In genomic region chr5:154713615-154714125, GRCh38 we compare ENCODE assay signal across 11 cellular contexts. TPM values are rescaled to one million over a fixed set of nuclear protein-coding genes. Genes with fewer than 3 reads are reported as not detected.
DNase-seq lines count a peak whose midpoint lies in the region; ATAC-seq and TF ChIP-seq lines count a peak whose summit lies in the region.
"Had no signal": no experiment of that assay in that cellular context is flagged by ENCODE, and none has a peak within 500 bp of the region (broad histone marks: within the 10 kb centered on the region; RNA-seq: fewer than 3 reads in every experiment).

No MANE protein-coding gene starts in this region.

- peak overlapping the region; percentile 50; the same call in 1 of the 2 replicates for H3K4me3 ChIP-seq in HUES48 (ENCODE audit: low read depth, low read length)
- no peak overlapping the region for H3K4me3 ChIP-seq in smooth muscle cell
- peak overlapping the region in 1 of 2 donors; percentile 21 for H3K4me3 ChIP-seq in prostate gland
- H3K4me3 ChIP-seq: MG63 had no signal

- H3K4me2 ChIP-seq in smooth muscle cell: peak overlapping the region; percentile 31

- H3K4me1 Mint-ChIP-seq in activated T-cell treated with anti-CD3 and anti-CD28 coated beads, Interleukin-2, amount 50 U/mL, for 4 hours (ENCODE audit: low read depth): peaks cover 11% of the 10 kb centered on the region

- no peak for TF ChIP-seq POLR2A in prostate gland (IDR thresholded peaks at IDR 0.05)

- no peak for ATAC-seq in activated T-cell treated with anti-CD3 and anti-CD28 coated beads, Interleukin-2, amount 50 U/mL, for 4 hours
- ATAC-seq in GM21737 (IDR thresholded peaks at IDR 0.05; ENCODE audit: unreplicated experiment): no peak

- H3K27ac ChIP-seq in HUES48 (ENCODE audit: low read depth, low read length): peak overlapping the region; percentile 78
- H3K27ac ChIP-seq in VCaP: peak overlapping the region; percentile 55
- H3K27ac ChIP-seq in smooth muscle cell (ENCODE audit: low read depth): no peak overlapping the region
- peak overlapping the region in 1 of 2 donors; percentile 42 for H3K27ac ChIP-seq in prostate gland

- 76% methylated on average over 2 of the region's 2 CpGs for WGBS in smooth muscle cell (ENCODE audit: low lambda C conversion rate)
- 77% methylated on average over 2 of the region's 2 CpGs for WGBS in prostate gland

- no peak overlapping the region for H2AFZ ChIP-seq in smooth muscle cell (ENCODE audit: low read depth)

- no peaks in the 10 kb centered on the region for H3K9me3 ChIP-seq in HUES48 (ENCODE audit: control insufficient read depth, insufficient read depth, low read length)
- no peaks in the 10 kb centered on the region for H3K9me3 ChIP-seq in smooth muscle cell (replicated peaks; ENCODE audit: low read depth)
- no peaks in the 10 kb centered on the region for H3K9me3 ChIP-seq in prostate gland
- H3K9me3 ChIP-seq: MG63 had no signal

- H3K9ac ChIP-seq in HUES48 (ENCODE audit: low read depth, low read length): no peak overlapping the region
- H3K9ac ChIP-seq in smooth muscle cell (ENCODE audit: low read depth): no peak overlapping the region

- no peaks in the 10 kb centered on the region for H4K20me1 ChIP-seq in smooth muscle cell (ENCODE audit: low read depth)

- TF ChIP-seq CTCF in VCaP (conservative IDR thresholded peaks at IDR 0.05) (no peak), smooth muscle cell (IDR thresholded peaks at IDR 0.05; ENCODE audit: borderline replicate concordance, insufficient read depth, poor library complexity, severe bottlenecking) (no peak), prostate gland (IDR thresholded peaks at IDR 0.05) (no peak)

- H3K36me3 ChIP-seq in HUES48 (ENCODE audit: control insufficient read depth, insufficient read depth, low read length) (peaks cover 4% of the 10 kb centered on the region; the same call in 1 of the 2 replicates), smooth muscle cell (ENCODE audit: low read depth) (no peaks in the 10 kb centered on the region), prostate gland (no peaks in the 10 kb centered on the region)
- H3K36me3 ChIP-seq: MG63 had no signal

- H3K27me3 ChIP-seq in HUES48 (ENCODE audit: control insufficient read depth, insufficient read depth, low read length) (no peaks in the 10 kb centered on the region), smooth muscle cell (ENCODE audit: low read depth) (no peaks in the 10 kb centered on the region), prostate gland (replicated peaks; ENCODE audit: insufficient read depth) (no peaks in the 10 kb centered on the region)
- H3K27me3 ChIP-seq: MG63 had no signal

- no peaks in the 10 kb centered on the region for H3K79me2 ChIP-seq in smooth muscle cell (ENCODE audit: low read depth)

- H3K4me1 ChIP-seq in HUES48 (ENCODE audit: control insufficient read depth, insufficient read depth, low read length) (peaks cover 40% of the 10 kb centered on the region), smooth muscle cell (ENCODE audit: low read depth) (no peaks in the 10 kb centered on the region), prostate gland (replicated peaks) (no peaks in the 10 kb centered on the region)

- H3K9me3 Mint-ChIP-seq in activated T-cell treated with anti-CD3 and anti-CD28 coated beads, Interleukin-2, amount 50 U/mL, for 4 hours: no peaks in the 10 kb centered on the region

- no peaks in the 10 kb centered on the region for H3K36me3 Mint-ChIP-seq in activated T-cell treated with anti-CD3 and anti-CD28 coated beads, Interleukin-2, amount 50 U/mL, for 4 hours (ENCODE audit: insufficient read depth)

- DNase-seq in islet precursor cell (peak; percentile 60), smooth muscle cell (lab: John Stamatoyannopoulos, UW; ENCODE audit: unreplicated experiment) (no peak), prostate gland (ENCODE audit: low spot score) (no peak), NCI-H1930 (lab: John Stamatoyannopoulos, UW) (no peak)
- DNase-seq in activated T-cell treated with anti-CD3 and anti-CD28 coated beads, Interleukin-2, amount 50 U/mL, for 4 hours: no peak
- DNase-seq: stimulated activated naive CD4-positive, alpha-beta T cell treated with Interleukin-2 at 50 U/mL for 16 hours; T1000 had no signal

- H3K27me3 Mint-ChIP-seq in activated T-cell treated with anti-CD3 and anti-CD28 coated beads, Interleukin-2, amount 50 U/mL, for 4 hours (ENCODE audit: low read depth): no peaks in the 10 kb centered on the region

- no peaks in the 10 kb centered on the region for H3F3A ChIP-seq in smooth muscle cell (ENCODE audit: low read depth)

- H3K4me3 Mint-ChIP-seq in activated T-cell treated with anti-CD3 and anti-CD28 coated beads, Interleukin-2, amount 50 U/mL, for 4 hours: no peak overlapping the region

- intact Hi-C loops in prostate gland (cut with DNase I): no loop called here

RNA-seq across cellular contexts. Expression of gene LARP1, which starts 41.5 kb away (rescaled TPM):
- 44.1 and 44.9 TPM in 2 replicates for total RNA-seq in smooth muscle cell
- polyA plus RNA-seq in smooth muscle cell: 31.3 and 47.4 TPM in 2 replicates
- total RNA-seq in prostate gland: 100 to 1,000 TPM in 1 of 2 donors, 10 to 100 TPM in 1; 83.9 to 163 TPM
- 100 to 1,000 TPM; 412 to 443 (median 432) TPM for total RNA-seq in activated T-cell treated with anti-CD3 and anti-CD28 coated beads, Interleukin-2, amount 50 U/mL, for 4 hours
